10 cellular contexts compared by ENCODE assay signal in the genomic region with DNA sequence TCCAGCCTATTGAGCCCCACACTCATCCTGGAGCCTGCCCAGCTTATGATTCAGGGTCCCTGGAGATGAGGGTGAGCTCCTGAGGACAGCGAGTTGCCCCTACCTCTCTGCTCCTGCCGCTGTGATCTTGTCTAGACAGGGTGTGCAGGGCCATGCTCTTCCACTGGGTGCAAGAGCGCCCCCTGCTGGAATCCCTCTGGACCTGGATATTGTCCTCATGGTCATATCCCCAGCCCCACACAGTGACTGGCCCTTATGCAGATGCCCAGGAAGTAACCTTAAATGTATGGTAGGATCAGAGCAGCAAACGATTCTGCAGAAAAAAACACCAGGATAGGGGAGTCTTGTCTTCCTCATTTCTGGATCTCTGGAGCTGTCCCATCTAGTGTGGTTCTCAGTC. TPM values are rescaled to one million over a fixed set of nuclear protein-coding genes. Genes with fewer than 3 reads are reported as not detected.
DNase-seq lines count a peak whose midpoint lies in the region; ATAC-seq and TF ChIP-seq lines count a peak whose summit lies in the region.
"Not testable (repeated sequence)": the region's sequence is repeated elsewhere in the genome, so short reads cannot be mapped to it uniquely, and the experiment has no call there.
"Had no signal": no experiment of that assay in that cellular context is flagged by ENCODE, and none has a peak within 500 bp of the region (broad histone marks: within the 10 kb centered on the region; RNA-seq: fewer than 3 reads in every experiment).

No MANE protein-coding gene starts in this region.

- not testable (repeated sequence) for H3K9ac ChIP-seq in Loucy (ENCODE audit: low read depth, low read length, poor library complexity, severe bottlenecking); SU-DHL-6 (ENCODE audit: low read length)

- H3K27me3 ChIP-seq in Loucy (ENCODE audit: insufficient read depth, low read length, poor library complexity, severe bottlenecking); SU-DHL-6 (ENCODE audit: low read length): not testable (repeated sequence)

- intact Hi-C loops in activated naive CD4-positive, alpha-beta T cell treated with anti-CD3 and anti-CD28 coated beads for 36 hours (cut with micrococcal nuclease); sciatic nerve (cut with DNase I): not testable (repeated sequence)

- DNase-seq in AG09309 (ENCODE audit: low read depth); left lobe of liver (ENCODE audit: low spot score); sciatic nerve (ENCODE audit: low spot score): not testable (repeated sequence)
- peak; percentile 27 for DNase-seq in activated naive CD4-positive, alpha-beta T cell treated with anti-CD3 and anti-CD28 coated beads for 36 hours
- peak; percentile 44 to 58 for DNase-seq in erythroblast (lab: John Stamatoyannopoulos, UW)

- peaks cover 14% of the 10 kb centered on the region for H3K4me1 Mint-ChIP-seq in activated naive CD4-positive, alpha-beta T cell treated with anti-CD3 and anti-CD28 coated beads for 36 hours (ENCODE audit: low read depth)

- not testable (repeated sequence) for H3K9me3 Mint-ChIP-seq in activated naive CD4-positive, alpha-beta T cell treated with anti-CD3 and anti-CD28 coated beads for 36 hours

- not testable (repeated sequence) for H3F3A ChIP-seq in Loucy (ENCODE audit: low read depth); SU-DHL-6 (ENCODE audit: insufficient read depth)

- not testable (repeated sequence) for H3K27ac ChIP-seq in SU-DHL-6 (ENCODE audit: low read depth, low read length)

- not testable (repeated sequence) for H3K36me3 ChIP-seq in Loucy (ENCODE audit: insufficient read depth, low read length); SU-DHL-6 (ENCODE audit: low read length)

- not testable (repeated sequence) for H3K4me3 Mint-ChIP-seq in activated naive CD4-positive, alpha-beta T cell treated with anti-CD3 and anti-CD28 coated beads for 36 hours

- not testable (repeated sequence) for H3K4me3 ChIP-seq in AG09309 (ENCODE audit: control insufficient read depth, low read depth, low read length); Loucy (ENCODE audit: low read length, poor library complexity, severe bottlenecking); SU-DHL-6 (ENCODE audit: insufficient read depth, low read length, poor library complexity, severe bottlenecking)

- 0 out of 2 replicates have a peak overlapping the region, but pooled peaks have one; percentile 59 for H2AFZ ChIP-seq in Loucy (ENCODE audit: low read length)
- not testable (repeated sequence) for H2AFZ ChIP-seq in SU-DHL-6 (ENCODE audit: low read depth, low read length, severe bottlenecking)

- TF ChIP-seq POLR2A in erythroblast (IDR thresholded peaks at IDR 0.05; ENCODE audit: low read length): not testable (repeated sequence)

- not testable (repeated sequence) for H3K27me3 Mint-ChIP-seq in activated naive CD4-positive, alpha-beta T cell treated with anti-CD3 and anti-CD28 coated beads for 36 hours (ENCODE audit: low read depth)

- peak; percentile 76 for ATAC-seq in left lobe of liver
- peak; percentile 61 for ATAC-seq in sciatic nerve

- H4K20me1 ChIP-seq in Loucy (ENCODE audit: insufficient read depth, low read length, poor library complexity, severe bottlenecking); SU-DHL-6 (ENCODE audit: low read depth, low read length): not testable (repeated sequence)

- H3K9me2 ChIP-seq in Loucy (replicated peaks; ENCODE audit: low read depth, low read length); SU-DHL-6 (replicated peaks; ENCODE audit: insufficient read depth, low read length): not testable (repeated sequence)

- peak; percentile 47 for TF ChIP-seq CTCF in AG09309 (IDR thresholded peaks at IDR 0.05; ENCODE audit: control insufficient read depth, insufficient read depth, low read depth, low read length, missing control alignments)
- TF ChIP-seq CTCF in GM12872 (IDR thresholded peaks at IDR 0.05; ENCODE audit: insufficient read depth, low read depth, low read length): peak; percentile 60
- peak; percentile 63 for TF ChIP-seq CTCF in Loucy (conservative IDR thresholded peaks at IDR 0.05; ENCODE audit: low read length)
- peak; percentile 33 for TF ChIP-seq CTCF in SU-DHL-6 (IDR thresholded peaks at IDR 0.05; ENCODE audit: insufficient read depth, low read length, poor library complexity, severe bottlenecking)

- CTCF ChIA-PET in activated naive CD4-positive, alpha-beta T cell treated with anti-CD3 and anti-CD28 coated beads for 36 hours (lab: Charles Lee): interaction anchor here (1.1 to 1.6 kb wide), 3 partner anchors 18 to 39 kb away, joined by 3 to 9 read pairs (median 3); no protein-coding TSS in a partner anchor

- not testable (repeated sequence) for H3K27ac Mint-ChIP-seq in activated naive CD4-positive, alpha-beta T cell treated with anti-CD3 and anti-CD28 coated beads for 36 hours

- peaks cover 18% of the 10 kb centered on the region for H3K4me1 ChIP-seq in Loucy (ENCODE audit: insufficient read depth, low read length, poor library complexity, severe bottlenecking)

- not testable (repeated sequence) for H3K36me3 Mint-ChIP-seq in activated naive CD4-positive, alpha-beta T cell treated with anti-CD3 and anti-CD28 coated beads for 36 hours (ENCODE audit: low read depth)

- not testable (repeated sequence) for H3K9me3 ChIP-seq in Loucy (ENCODE audit: insufficient read depth, low read depth, low read length); SU-DHL-6 (ENCODE audit: insufficient read depth, low read length)

- peak overlapping the region; percentile 49 for H3K4me2 ChIP-seq in Loucy (ENCODE audit: low read depth, low read length, poor library complexity, severe bottlenecking)
- not testable (repeated sequence) for H3K4me2 ChIP-seq in SU-DHL-6 (ENCODE audit: low read depth, low read length, poor library complexity, severe bottlenecking)

- not testable (repeated sequence) for H3K79me2 ChIP-seq in Loucy (ENCODE audit: insufficient read depth, low read length); SU-DHL-6 (ENCODE audit: insufficient read depth, low read length)

RNA-seq across cellular contexts. Expression of a gene that starts 24.4 kb away (rescaled TPM):
- total RNA-seq in activated naive CD4-positive, alpha-beta T cell treated with anti-CD3 and anti-CD28 coated beads for 36 hours: 10 to 100 TPM; 52.0 to 52.2 TPM
- total RNA-seq in left lobe of liver (37.9 TPM), sciatic nerve (47.1 TPM)

RNA-seq across cellular contexts. Expression of a gene that starts 25.6 kb away (rescaled TPM):
- not detected for total RNA-seq in activated naive CD4-positive, alpha-beta T cell treated with anti-CD3 and anti-CD28 coated beads for 36 hours
- total RNA-seq in left lobe of liver (0.45 TPM), sciatic nerve (not detected)
- total RNA-seq: activated T-helper 2 cell treated with anti-CD3 and anti-CD28 coated beads, Interferon-gamma antibody, Interleukin-2, Interleukin-4, amounts not matched to agents 10 μg/mL and 5 μg/mL and 100 μg/mL, durations not matched to agents 14 hours and 24 hours and 36 hours; lung microvascular endothelial cell had no signal
